Comparison of ENCODE assay signal across 17 cellular contexts in the genomic region with DNA sequence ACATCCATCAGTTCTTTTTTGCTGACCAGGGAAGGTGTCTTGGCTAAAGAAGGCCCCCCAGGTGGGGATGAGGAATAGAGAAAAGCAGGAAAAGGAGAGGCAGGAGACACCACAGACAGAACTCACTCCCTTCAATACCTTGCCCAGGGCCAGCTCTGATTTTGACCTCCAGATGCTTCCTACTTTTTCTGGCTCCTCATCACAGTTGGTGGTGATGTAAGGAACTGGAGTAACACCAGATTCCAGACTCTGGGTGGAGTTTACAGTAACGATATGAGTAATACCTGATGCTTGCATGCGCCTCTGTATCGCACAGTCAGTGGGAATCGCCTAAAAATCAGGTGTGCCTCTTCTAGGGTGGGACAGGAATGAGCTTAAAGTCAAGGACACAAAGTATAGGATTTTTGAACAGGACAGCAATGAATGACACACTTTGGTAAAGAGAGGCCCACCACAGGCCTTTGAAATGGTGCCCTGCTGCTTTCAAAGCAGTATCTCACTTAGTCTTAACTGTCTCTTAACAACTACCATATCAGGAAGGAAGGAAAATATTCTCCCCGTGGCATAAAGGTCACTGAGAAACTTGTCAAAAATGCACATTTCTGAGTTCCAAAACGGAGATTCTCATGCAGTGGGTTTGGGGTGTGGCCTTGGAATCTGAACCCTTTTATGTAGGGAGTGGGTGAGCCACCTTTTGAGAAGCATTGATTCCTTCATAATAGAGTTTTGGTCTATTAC.
DNase-seq lines count a peak whose midpoint lies in the region; ATAC-seq and TF ChIP-seq lines count a peak whose summit lies in the region.
"Had no signal": no experiment of that assay in that cellular context is flagged by ENCODE, and none has a peak within 500 bp of the region (broad histone marks: within the 10 kb centered on the region; RNA-seq: fewer than 3 reads in every experiment).

No MANE protein-coding gene starts in this region.

- no peaks in the 10 kb centered on the region for H3K36me3 ChIP-seq in mucosa of descending colon (ENCODE audit: low read depth)
- no peaks in the 10 kb centered on the region for H3K36me3 ChIP-seq in prostate gland
- H3K36me3 ChIP-seq: vagina had no signal

- H3K4me3 ChIP-seq in epithelial cell of esophagus (ENCODE audit: low read length) = no peak overlapping the region
- no peak overlapping the region for H3K4me3 ChIP-seq in mucosa of descending colon
- no peak overlapping the region for H3K4me3 ChIP-seq in prostate gland
- H3K4me3 ChIP-seq: vagina had no signal

- H3K9me3 ChIP-seq in mucosa of descending colon = no peaks in the 10 kb centered on the region
- no peaks in the 10 kb centered on the region for H3K9me3 ChIP-seq in prostate gland
- H3K9me3 ChIP-seq: vagina had no signal

- no peaks in the 10 kb centered on the region for H3K27me3 ChIP-seq in prostate gland (replicated peaks; ENCODE audit: insufficient read depth)
- H3K27me3 ChIP-seq: vagina had no signal

- H3K27ac ChIP-seq in prostate gland = no peak overlapping the region
- no peak overlapping the region for H3K27ac ChIP-seq in substantia nigra (ENCODE audit: low read depth, low read length, poor library complexity, severe bottlenecking)
- H3K27ac ChIP-seq: C4-2B, vagina had no signal

- TF ChIP-seq CTCF in epithelial cell of esophagus (IDR thresholded peaks at IDR 0.05; ENCODE audit: insufficient read depth, low read depth, low read length, missing control alignments) (no peak), mucosa of descending colon (IDR thresholded peaks at IDR 0.05) (no peak), prostate gland (IDR thresholded peaks at IDR 0.05) (no peak)

- WGBS in prostate gland = 94% methylated on average over 6 of the region's 6 CpGs

- ATAC-seq in mucosa of descending colon = peak; percentile 76
- ATAC-seq: activated CD8-positive, alpha-beta memory T cell treated with anti-CD3 and anti-CD28 coated beads, Interleukin-2, amount 10 ng/mL, durations not matched to agents 7 days and 5 days; stimulated activated naive CD8-positive, alpha-beta T cell treated with anti-CD3 and anti-CD28 coated beads, Interleukin-15, amount 100 ng/mL, for 72 hours had no signal

- peak; percentile 69 for DNase-seq in ELR (ENCODE audit: low read depth)
- peak; percentile 92 for DNase-seq in NCI-H226
- DNase-seq in epithelial cell of esophagus (ENCODE audit: low read depth) = peak; percentile 73
- no peak for DNase-seq in mucosa of descending colon
- DNase-seq in COR-L47 (lab: John Stamatoyannopoulos, UW) = no peak
- no peak for DNase-seq in prostate gland (ENCODE audit: low spot score)
- DNase-seq in substantia nigra (lab: John Stamatoyannopoulos, UW) = no peak
- no peak for DNase-seq in GM19238 (ENCODE audit: insufficient read length, low spot score)
- DNase-seq: activated CD4-positive, CD25-positive, alpha-beta regulatory T cell treated with anti-CD3 and anti-CD28 coated beads, Interleukin-2, amount 50 U/mL, for 72 hours; activated CD8-positive, alpha-beta memory T cell treated with anti-CD3 and anti-CD28 coated beads, Interleukin-2, amount 10 ng/mL, durations not matched to agents 7 days and 5 days; activated effector memory CD4-positive, alpha-beta T cell treated with anti-CD3 and anti-CD28 coated beads, Interleukin-2, amount 50 U/mL, for 16 hours; aorta; immature natural killer cell; NCI-H146; stimulated activated naive CD8-positive, alpha-beta T cell treated with anti-CD3 and anti-CD28 coated beads, Interleukin-15, amount 100 ng/mL, for 72 hours had no signal

- no peak for TF ChIP-seq POLR2A in prostate gland (IDR thresholded peaks at IDR 0.05)

- intact Hi-C loops in mucosa of descending colon (cut with DNase I, micrococcal nuclease) = no loop called here
- intact Hi-C loops in prostate gland (cut with DNase I) = no loop called here

- H3K4me1 ChIP-seq in mucosa of descending colon (ENCODE audit: low read depth) (no peaks in the 10 kb centered on the region), prostate gland (replicated peaks) (no peaks in the 10 kb centered on the region)

Comparison
In these comparisons a context has a peak if more than half of its experiments do, and no peak if none do; other contexts are left out.
1. DNase-seq: peak in ELR (single experiment), NCI-H226 (single experiment) and epithelial cell of esophagus (single experiment); none in mucosa of descending colon (0 of 3), COR-L47 (single experiment), prostate gland (single experiment), substantia nigra (0 of 49) and GM19238 (single experiment).